In the genomic region with DNA sequence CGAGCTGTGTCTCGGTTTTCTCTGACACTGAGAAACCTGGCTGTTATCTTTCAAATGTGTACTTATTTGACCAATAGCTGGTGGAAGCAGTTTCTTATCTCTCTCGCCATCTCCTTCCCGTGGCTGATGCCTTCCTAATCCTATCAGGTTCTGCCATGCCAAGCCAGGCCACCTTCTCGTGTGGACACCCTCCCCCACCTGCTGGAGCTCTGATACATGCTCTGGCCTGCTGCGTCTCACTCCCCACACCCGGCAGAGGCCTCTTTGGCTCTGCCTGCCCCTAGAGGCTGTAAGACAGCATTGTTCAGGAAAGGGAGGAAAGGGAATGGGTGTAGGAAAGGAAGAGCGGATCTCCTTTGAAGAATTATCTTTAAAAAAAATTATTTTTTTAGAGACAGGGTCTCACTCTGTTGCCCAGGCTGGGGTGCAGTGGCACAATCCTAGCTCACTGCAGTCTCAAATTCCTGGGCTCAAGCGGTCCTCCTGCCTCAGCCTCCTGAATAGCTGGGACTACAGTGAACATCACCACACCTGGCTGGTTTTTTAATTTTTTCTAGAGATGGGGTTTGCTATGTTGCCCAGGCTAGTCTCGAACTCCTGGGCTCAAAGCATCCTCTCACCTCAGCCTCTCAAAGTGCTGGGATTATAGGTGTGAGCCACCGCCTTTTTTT, we compare ENCODE assay signal across 8 cellular contexts. TPM values are rescaled to one million over a fixed set of nuclear protein-coding genes. Genes with fewer than 3 reads are reported as not detected.
DNase-seq lines count a peak whose midpoint lies in the region; ATAC-seq and TF ChIP-seq lines count a peak whose summit lies in the region.

No MANE protein-coding gene starts in this region.

- H3K36me3 Mint-ChIP-seq in activated CD4-positive, alpha-beta memory T cell treated with anti-CD3 and anti-CD28 coated beads for 36 hours, result peaks cover 2% of the 10 kb centered on the region
- H3K36me3 Mint-ChIP-seq in activated CD4-positive, alpha-beta memory T cell treated with anti-CD3 and anti-CD28 coated beads, Interleukin-2, amount 10 ng/mL, durations not matched to agents 7 days and 5 days (ENCODE audit: low read depth), result peaks cover 10% of the 10 kb centered on the region
- H3K36me3 Mint-ChIP-seq in osteocyte (ENCODE audit: unreplicated experiment), result no peaks in the 10 kb centered on the region

- intact Hi-C loops in activated CD4-positive, alpha-beta memory T cell treated with anti-CD3 and anti-CD28 coated beads for 36 hours (cut with micrococcal nuclease), result no loop called here

- POLR2A ChIA-PET in activated CD4-positive, alpha-beta memory T cell treated with anti-CD3 and anti-CD28 coated beads for 36 hours (lab: Charles Lee), result no interaction called here
- POLR2A ChIA-PET in activated CD4-positive, alpha-beta memory T cell treated with anti-CD3 and anti-CD28 coated beads, Interleukin-2, amount 10 ng/mL, durations not matched to agents 7 days and 5 days (lab: Charles Lee), result interaction anchor here (0.6 to 1.1 kb wide), 3 partner anchors 8 to 334 kb away, joined by 3 read pairs; a partner anchor contains a TSS
- POLR2A ChIA-PET in SK-N-SH (lab: Yijun Ruan, JAX), result interaction anchor here (0.5 to 2.3 kb wide), 6 partner anchors 7 to 271 kb away, joined by 3 to 11 read pairs (median 4); a partner anchor contains a TSS

- peak; percentile 56 for TF ChIP-seq RAD21 in SK-N-SH (IDR thresholded peaks at IDR 0.05; ENCODE audit: low read length)

- CTCF ChIA-PET in activated CD4-positive, alpha-beta memory T cell treated with anti-CD3 and anti-CD28 coated beads for 36 hours (lab: Charles Lee), result interaction anchor here (1.8 to 3.2 kb wide), 2 partner anchors 9 kb away, joined by 8 to 16 read pairs; a partner anchor contains a TSS
- CTCF ChIA-PET in activated CD4-positive, alpha-beta memory T cell treated with anti-CD3 and anti-CD28 coated beads, Interleukin-2, amount 10 ng/mL, durations not matched to agents 7 days and 5 days (lab: Charles Lee), result interaction anchor here (0.8 to 1.9 kb wide), 4 partner anchors 9 to 417 kb away, joined by 3 to 6 read pairs (median 4); a partner anchor contains a TSS
- CTCF ChIA-PET in SK-N-SH (lab: Yijun Ruan, JAX), result interaction anchor here (0.9 to 2.6 kb wide), 14 partner anchors 8 to 467 kb away, joined by 3 to 33 read pairs (median 4); a partner anchor contains a TSS

- peak; percentile 34 for DNase-seq in activated CD4-positive, alpha-beta memory T cell treated with anti-CD3 and anti-CD28 coated beads for 36 hours
- DNase-seq in activated CD4-positive, alpha-beta memory T cell treated with anti-CD3 and anti-CD28 coated beads, Interleukin-2, amount 10 ng/mL, durations not matched to agents 7 days and 5 days, result no peak
- DNase-seq in SK-N-SH, result peak; percentile 77
- DNase-seq in fibroblast of mammary gland (ENCODE audit: low read depth), result peak; percentile 74
- DNase-seq in osteocyte (ENCODE audit: extremely low spot score, unreplicated experiment), result no peak
- no peak for DNase-seq in stimulated activated naive CD8-positive, alpha-beta T cell treated with anti-CD3 and anti-CD28 coated beads, Interleukin-15, amount 100 ng/mL, for 72 hours

- H3K9me2 ChIP-seq in Loucy (replicated peaks; ENCODE audit: low read depth, low read length) (no peaks in the 10 kb centered on the region), SK-N-SH (no peaks in the 10 kb centered on the region)

- H3F3A ChIP-seq in Loucy (ENCODE audit: low read depth) (no peaks in the 10 kb centered on the region), SK-N-SH (replicated peaks; ENCODE audit: insufficient read depth) (peaks cover 24% of the 10 kb centered on the region)

- no peak overlapping the region for H3K4me2 ChIP-seq in Loucy (ENCODE audit: low read depth, low read length, poor library complexity, severe bottlenecking)
- peak overlapping the region; percentile 62 for H3K4me2 ChIP-seq in SK-N-SH

- TF ChIP-seq CTCF in Loucy (conservative IDR thresholded peaks at IDR 0.05; ENCODE audit: low read length) (peak; percentile 64), SK-N-SH (IDR thresholded peaks at IDR 0.05) (peak; percentile 66), fibroblast of mammary gland (conservative IDR thresholded peaks at IDR 0.05; ENCODE audit: control insufficient read depth, insufficient read depth, low read depth, low read length) (peak; percentile 73), osteocyte (IDR thresholded peaks at IDR 0.05) (peak; percentile 62)

- 51% methylated on average over 11 of the region's 11 CpGs for WGBS in SK-N-SH (ENCODE audit: low lambda C conversion rate)

- H3K27me3 ChIP-seq in Loucy (ENCODE audit: insufficient read depth, low read length, poor library complexity, severe bottlenecking) (no peaks in the 10 kb centered on the region), SK-N-SH (ENCODE audit: insufficient read depth) (no peaks in the 10 kb centered on the region)

- H3K9me3 Mint-ChIP-seq in activated CD4-positive, alpha-beta memory T cell treated with anti-CD3 and anti-CD28 coated beads for 36 hours, result no peaks in the 10 kb centered on the region
- H3K9me3 Mint-ChIP-seq in activated CD4-positive, alpha-beta memory T cell treated with anti-CD3 and anti-CD28 coated beads, Interleukin-2, amount 10 ng/mL, durations not matched to agents 7 days and 5 days, result no peaks in the 10 kb centered on the region
- H3K9me3 Mint-ChIP-seq in osteocyte (ENCODE audit: unreplicated experiment), result no peaks in the 10 kb centered on the region
- no peaks in the 10 kb centered on the region for H3K9me3 Mint-ChIP-seq in stimulated activated naive CD8-positive, alpha-beta T cell treated with anti-CD3 and anti-CD28 coated beads, Interleukin-15, amount 100 ng/mL, for 72 hours

- H3K4me1 ChIP-seq in Loucy (ENCODE audit: insufficient read depth, low read length, poor library complexity, severe bottlenecking) (peaks cover 24% of the 10 kb centered on the region), SK-N-SH (ENCODE audit: control insufficient read depth in 1 of 2, insufficient read depth in 2 of 2, low read depth in 1 of 2, low read length in 1 of 2) (peaks cover 30 to 42% of the 10 kb centered on the region in 2 experiments; a peak in 3 of 4 replicates)

- H3K9ac ChIP-seq in Loucy (ENCODE audit: low read depth, low read length, poor library complexity, severe bottlenecking) (no peak overlapping the region), SK-N-SH (no peak overlapping the region)

- H3K27ac ChIP-seq in SK-N-SH (ENCODE audit: low read depth in 2 of 2, low read length in 1 of 2), result peak overlapping the region; percentile 20 to 95; a peak in 3 of 4 replicates

- H3K4me1 Mint-ChIP-seq in activated CD4-positive, alpha-beta memory T cell treated with anti-CD3 and anti-CD28 coated beads for 36 hours (ENCODE audit: low read depth), result peaks cover 30% of the 10 kb centered on the region
- H3K4me1 Mint-ChIP-seq in activated CD4-positive, alpha-beta memory T cell treated with anti-CD3 and anti-CD28 coated beads, Interleukin-2, amount 10 ng/mL, durations not matched to agents 7 days and 5 days, result peaks cover 34% of the 10 kb centered on the region
- peaks cover 47% of the 10 kb centered on the region for H3K4me1 Mint-ChIP-seq in osteocyte (ENCODE audit: unreplicated experiment)
- peaks cover 38% of the 10 kb centered on the region for H3K4me1 Mint-ChIP-seq in stimulated activated naive CD8-positive, alpha-beta T cell treated with anti-CD3 and anti-CD28 coated beads, Interleukin-15, amount 100 ng/mL, for 72 hours

- no peaks in the 10 kb centered on the region for H3K27me3 Mint-ChIP-seq in activated CD4-positive, alpha-beta memory T cell treated with anti-CD3 and anti-CD28 coated beads for 36 hours
- no peaks in the 10 kb centered on the region for H3K27me3 Mint-ChIP-seq in activated CD4-positive, alpha-beta memory T cell treated with anti-CD3 and anti-CD28 coated beads, Interleukin-2, amount 10 ng/mL, durations not matched to agents 7 days and 5 days
- H3K27me3 Mint-ChIP-seq in osteocyte (ENCODE audit: unreplicated experiment), result no peaks in the 10 kb centered on the region
- no peaks in the 10 kb centered on the region for H3K27me3 Mint-ChIP-seq in stimulated activated naive CD8-positive, alpha-beta T cell treated with anti-CD3 and anti-CD28 coated beads, Interleukin-15, amount 100 ng/mL, for 72 hours

- H3K9me3 ChIP-seq in Loucy (ENCODE audit: insufficient read depth, low read depth, low read length), result no peaks in the 10 kb centered on the region
- no peaks in the 10 kb centered on the region for H3K9me3 ChIP-seq in SK-N-SH

- H3K79me2 ChIP-seq in Loucy (ENCODE audit: insufficient read depth, low read length) (peaks cover 20% of the 10 kb centered on the region), SK-N-SH (ENCODE audit: insufficient read depth) (peaks cover 45% of the 10 kb centered on the region)

- H2AFZ ChIP-seq in Loucy (ENCODE audit: low read length) (no peak overlapping the region), SK-N-SH (ENCODE audit: low read depth) (no peak overlapping the region)

- H3K36me3 ChIP-seq in Loucy (ENCODE audit: insufficient read depth, low read length) (no peaks in the 10 kb centered on the region), SK-N-SH (replicated peaks in 1 of 2; ENCODE audit: control insufficient read depth in 1 of 2, insufficient read depth in 2 of 2, low read length in 1 of 2) (peaks cover 2 to 6% of the 10 kb centered on the region in 2 experiments)

- no peak overlapping the region for H3K27ac Mint-ChIP-seq in activated CD4-positive, alpha-beta memory T cell treated with anti-CD3 and anti-CD28 coated beads for 36 hours
- no peak overlapping the region for H3K27ac Mint-ChIP-seq in activated CD4-positive, alpha-beta memory T cell treated with anti-CD3 and anti-CD28 coated beads, Interleukin-2, amount 10 ng/mL, durations not matched to agents 7 days and 5 days
- H3K27ac Mint-ChIP-seq in osteocyte (ENCODE audit: unreplicated experiment), result peak overlapping the region; percentile 93
- H3K27ac Mint-ChIP-seq in stimulated activated naive CD8-positive, alpha-beta T cell treated with anti-CD3 and anti-CD28 coated beads, Interleukin-15, amount 100 ng/mL, for 72 hours, result no peak overlapping the region

- no peak overlapping the region for H3K4me3 ChIP-seq in Loucy (ENCODE audit: low read length, poor library complexity, severe bottlenecking)
- no peak overlapping the region for H3K4me3 ChIP-seq in SK-N-SH (ENCODE audit: low read depth in 2 of 2, low read length in 1 of 2)
- H3K4me3 ChIP-seq in fibroblast of mammary gland (ENCODE audit: control insufficient read depth, low read depth, low read length), result no peak overlapping the region

- no peak for TF ChIP-seq EP300 in SK-N-SH (IDR thresholded peaks at IDR 0.05; ENCODE audit: borderline replicate concordance in 1 of 2, low read depth in 1 of 2, low read length in 1 of 2)

- peaks cover 15% of the 10 kb centered on the region for H4K20me1 ChIP-seq in Loucy (ENCODE audit: insufficient read depth, low read length, poor library complexity, severe bottlenecking)
- peaks cover 23% of the 10 kb centered on the region for H4K20me1 ChIP-seq in SK-N-SH (ENCODE audit: insufficient read depth)

- H3K4me3 Mint-ChIP-seq in activated CD4-positive, alpha-beta memory T cell treated with anti-CD3 and anti-CD28 coated beads for 36 hours, result no peak overlapping the region
- H3K4me3 Mint-ChIP-seq in activated CD4-positive, alpha-beta memory T cell treated with anti-CD3 and anti-CD28 coated beads, Interleukin-2, amount 10 ng/mL, durations not matched to agents 7 days and 5 days, result no peak overlapping the region
- no peak overlapping the region for H3K4me3 Mint-ChIP-seq in osteocyte (ENCODE audit: unreplicated experiment)
- no peak overlapping the region for H3K4me3 Mint-ChIP-seq in stimulated activated naive CD8-positive, alpha-beta T cell treated with anti-CD3 and anti-CD28 coated beads, Interleukin-15, amount 100 ng/mL, for 72 hours

- ATAC-seq in GM21737 (IDR thresholded peaks at IDR 0.05; ENCODE audit: unreplicated experiment), result no peak
- ATAC-seq in stimulated activated naive CD8-positive, alpha-beta T cell treated with anti-CD3 and anti-CD28 coated beads, Interleukin-15, amount 100 ng/mL, for 72 hours, result no peak

RNA-seq across cellular contexts. Expression of a gene that starts 7.5 kb away (rescaled TPM):
- total RNA-seq in activated CD4-positive, alpha-beta memory T cell treated with anti-CD3 and anti-CD28 coated beads for 36 hours, result 1 to 10 TPM; 5.5 to 6.4 TPM
- total RNA-seq in activated CD4-positive, alpha-beta memory T cell treated with anti-CD3 and anti-CD28 coated beads, Interleukin-2, amount 10 ng/mL, durations not matched to agents 7 days and 5 days, result 10 to 100 TPM; 10.1 to 12.0 TPM
- 7.0 and 8.9 TPM in 2 replicates for polyA plus RNA-seq in SK-N-SH (2012; rRNA removed)
- polyA plus RNA-seq in SK-N-SH (2012; cell fraction: cytosol; rRNA removed), result 3.1 and 4.3 TPM in 2 replicates
- polyA plus RNA-seq in SK-N-SH (2012; cell fraction: nucleus; rRNA removed), result 27.4 and 34.6 TPM in 2 replicates
- total RNA-seq in osteocyte, result 12.3 and 12.8 TPM in 2 replicates

RNA-seq across cellular contexts. Expression of a gene that starts 9.2 kb away (rescaled TPM):
- under 1 TPM; 0.17 to 0.19 TPM for total RNA-seq in activated CD4-positive, alpha-beta memory T cell treated with anti-CD3 and anti-CD28 coated beads for 36 hours
- total RNA-seq in activated CD4-positive, alpha-beta memory T cell treated with anti-CD3 and anti-CD28 coated beads, Interleukin-2, amount 10 ng/mL, durations not matched to agents 7 days and 5 days, result under 1 TPM in 1 of 2 experiments, not detected in 1; 0.13 TPM
- 0.45 and 0.61 TPM in 2 replicates for polyA plus RNA-seq in SK-N-SH (2012; rRNA removed)
- polyA plus RNA-seq in SK-N-SH (2012; cell fraction: cytosol; rRNA removed), result 0.28 and 0.49 TPM in 2 replicates
- polyA plus RNA-seq in SK-N-SH (2012; cell fraction: nucleus; rRNA removed), result 0.35 and 0.46 TPM in 2 replicates
- total RNA-seq in osteocyte, result 2.9 and 3.2 TPM in 2 replicates

RNA-seq across cellular contexts. Expression of a gene that starts 20.1 kb away (rescaled TPM):
- total RNA-seq in activated CD4-positive, alpha-beta memory T cell treated with anti-CD3 and anti-CD28 coated beads for 36 hours, result 1 to 10 TPM in 1 of 2 experiments, under 1 TPM in 1; 0.80 to 1.1 TPM
- under 1 TPM; 0.25 to 0.38 TPM for total RNA-seq in activated CD4-positive, alpha-beta memory T cell treated with anti-CD3 and anti-CD28 coated beads, Interleukin-2, amount 10 ng/mL, durations not matched to agents 7 days and 5 days
- 29.7 and 30.4 TPM in 2 replicates for polyA plus RNA-seq in SK-N-SH (2012; rRNA removed)
- polyA plus RNA-seq in SK-N-SH (2012; cell fraction: cytosol; rRNA removed), result 15.3 and 29.1 TPM in 2 replicates
- 90.7 and 142 TPM in 2 replicates for polyA plus RNA-seq in SK-N-SH (2012; cell fraction: nucleus; rRNA removed)
- total RNA-seq in osteocyte, result 112 and 120 TPM in 2 replicates

RNA-seq across cellular contexts. Expression of a gene that starts 23.7 kb away (rescaled TPM):
- total RNA-seq in activated CD4-positive, alpha-beta memory T cell treated with anti-CD3 and anti-CD28 coated beads for 36 hours, result not detected
- total RNA-seq in activated CD4-positive, alpha-beta memory T cell treated with anti-CD3 and anti-CD28 coated beads, Interleukin-2, amount 10 ng/mL, durations not matched to agents 7 days and 5 days, result not detected
- polyA plus RNA-seq in SK-N-SH (2012; rRNA removed), result not detected in 2 replicates
- polyA plus RNA-seq in SK-N-SH (2012; cell fraction: cytosol; rRNA removed), result not detected in 2 replicates
- not detected in 2 replicates for polyA plus RNA-seq in SK-N-SH (2012; cell fraction: nucleus; rRNA removed)
- not detected in 2 replicates for total RNA-seq in osteocyte

RNA-seq across cellular contexts. Expression of a gene that starts 31.1 kb away (rescaled TPM):
- total RNA-seq in activated CD4-positive, alpha-beta memory T cell treated with anti-CD3 and anti-CD28 coated beads for 36 hours, result under 1 TPM in 1 of 2 experiments, not detected in 1; 0.21 TPM
- under 1 TPM; 0.25 to 0.30 TPM for total RNA-seq in activated CD4-positive, alpha-beta memory T cell treated with anti-CD3 and anti-CD28 coated beads, Interleukin-2, amount 10 ng/mL, durations not matched to agents 7 days and 5 days
- 0.31 and 0.58 TPM in 2 replicates for polyA plus RNA-seq in SK-N-SH (2012; rRNA removed)
- 0.12 and 0.14 TPM in 2 replicates for polyA plus RNA-seq in SK-N-SH (2012; cell fraction: cytosol; rRNA removed)
- polyA plus RNA-seq in SK-N-SH (2012; cell fraction: nucleus; rRNA removed), result 2.5 and 2.6 TPM in 2 replicates
- not detected in 2 replicates for total RNA-seq in osteocyte

Comparison
In these comparisons a context has a peak if more than half of its experiments do, and no peak if none do; other contexts are left out.
1. DNase-seq: peak in activated CD4-positive, alpha-beta memory T cell treated with anti-CD3 and anti-CD28 coated beads for 36 hours (single experiment), SK-N-SH (single experiment) and fibroblast of mammary gland (single experiment); none in activated CD4-positive, alpha-beta memory T cell treated with anti-CD3 and anti-CD28 coated beads, Interleukin-2, amount 10 ng/mL, durations not matched to agents 7 days and 5 days (single experiment), osteocyte (single experiment) and stimulated activated naive CD8-positive, alpha-beta T cell treated with anti-CD3 and anti-CD28 coated beads, Interleukin-15, amount 100 ng/mL, for 72 hours (0 of 2).
2. RNA of a gene that starts 20.1 kb away (total RNA-seq): 112 to 120 TPM in osteocyte; 0.80 to 1.1 TPM in activated CD4-positive, alpha-beta memory T cell treated with anti-CD3 and anti-CD28 coated beads for 36 hours and 0.25 to 0.38 TPM in activated CD4-positive, alpha-beta memory T cell treated with anti-CD3 and anti-CD28 coated beads, Interleukin-2, amount 10 ng/mL, durations not matched to agents 7 days and 5 days; every median in the first group is over 10 times any median in the second.
3. Peak in every context shown above with its lines, with median percentiles within 50 percentile points of each other: CTCF ChIP-seq.